Comparison of ENCODE assay signal across 10 cellular contexts in genomic region chr1:184000321-184000720, GRCh38.
"Had no signal": no experiment of that assay in that cellular context is flagged by ENCODE, and none has a peak within 500 bp of the region (broad histone marks: within the 10 kb centered on the region; RNA-seq: fewer than 3 reads in every experiment).

No MANE protein-coding gene starts in this region.

- H3K9me3 Mint-ChIP-seq: HFFc6 had no signal

- H3K4me3 Mint-ChIP-seq: HFFc6 had no signal

- H3K9ac ChIP-seq: GM23248, KMS-11 had no signal

- H3K4me2 ChIP-seq: KMS-11 had no signal

- ATAC-seq: HCT116 had no signal

- H3K4me3 ChIP-seq: GM23248, HAP-1 had no signal

- H3K27ac Mint-ChIP-seq: HFFc6 had no signal

- H3K27ac ChIP-seq: GM23248, HL-60, KMS-11 had no signal

- H3K36me3 ChIP-seq: HAP-1 had no signal

- DNase-seq: GM23248, GOT3, H7, HFFc6, IMR-90, KBM-7 had no signal

- H3K9me3 ChIP-seq: HAP-1 had no signal

- H2AFZ ChIP-seq: GM23248 had no signal
